In genomic region chr3:13824521-13825316, GRCh38 we compare ENCODE assay signal across 29 cellular contexts. TPM values are rescaled to one million over a fixed set of nuclear protein-coding genes. Genes with fewer than 3 reads are reported as not detected.
DNase-seq lines count a peak whose midpoint lies in the region; ATAC-seq and TF ChIP-seq lines count a peak whose summit lies in the region.
"Had no signal": no experiment of that assay in that cellular context is flagged by ENCODE, and none has a peak within 500 bp of the region (broad histone marks: within the 10 kb centered on the region; RNA-seq: fewer than 3 reads in every experiment).

No MANE protein-coding gene starts in this region.

- no peak overlapping the region for H3K9ac ChIP-seq in PC-3 (ENCODE audit: low read length)
- H3K9ac ChIP-seq: BLaER1 treated with 17β-estradiol and CSF1 and Interleukin-3, amounts not matched to agents 10 nM and 100 nM had no signal

- TF ChIP-seq CTCF in PC-3 (conservative IDR thresholded peaks at IDR 0.05; ENCODE audit: low read depth, low read length) (no peak), osteoblast (IDR thresholded peaks at IDR 0.05; ENCODE audit: extremely low read depth, low read depth, low read length) (no peak), GM10248 (IDR thresholded peaks at IDR 0.05; ENCODE audit: control extremely low read depth, extremely low read depth, low read depth, missing control alignments) (no peak)

- no peaks in the 10 kb centered on the region for H3K9me2 ChIP-seq in PC-3 (replicated peaks; ENCODE audit: low read length)

- H3K79me2 ChIP-seq in PC-3 (ENCODE audit: low read length) = peaks cover 13% of the 10 kb centered on the region
- H3K79me2 ChIP-seq in osteoblast (ENCODE audit: insufficient read depth, low read length) = no peaks in the 10 kb centered on the region

- peak overlapping the region; percentile 28 for H3K27ac ChIP-seq in PC-3 (ENCODE audit: low read length)
- peak overlapping the region; percentile 51 for H3K27ac ChIP-seq in epithelial cell of prostate
- H3K27ac ChIP-seq in osteoblast (ENCODE audit: low read depth, low read length) = no peak overlapping the region
- H3K27ac ChIP-seq: BLaER1 treated with 17β-estradiol and CSF1 and Interleukin-3, amounts not matched to agents 10 nM and 100 nM; brain microvascular endothelial cell; left ventricle myocardium inferior; neutrophil; prostate gland had no signal

- H4K20me1 ChIP-seq in PC-3 (ENCODE audit: low read length) = no peaks in the 10 kb centered on the region
- no peaks in the 10 kb centered on the region for H4K20me1 ChIP-seq in osteoblast (ENCODE audit: insufficient read depth, low read length)
- H4K20me1 ChIP-seq: BLaER1 treated with 17β-estradiol and CSF1 and Interleukin-3, amounts not matched to agents 10 nM and 100 nM had no signal

- POLR2A ChIA-PET in PC-3 (lab: Charles Lee; ENCODE audit: unreplicated experiment) (interaction anchor here (0.6 kb wide), 1 partner anchor 26 kb away, joined by 5 read pairs; no protein-coding TSS in a partner anchor), GM10248 (lab: Yijun Ruan, JAX) (no interaction called here)

- H3K27me3 ChIP-seq in PC-3 (ENCODE audit: low read length) (no peaks in the 10 kb centered on the region), osteoblast (ENCODE audit: insufficient read depth, low read length) (no peaks in the 10 kb centered on the region)
- H3K27me3 ChIP-seq: BLaER1 treated with 17β-estradiol and CSF1 and Interleukin-3, amounts not matched to agents 10 nM and 100 nM; brain microvascular endothelial cell; neutrophil had no signal

- H3K36me3 ChIP-seq in PC-3 (ENCODE audit: low read depth, low read length) (0 out of 2 replicates have a peak, but pooled peaks cover 2% of the 10 kb centered on the region), osteoblast (ENCODE audit: insufficient read depth, low read length) (no peaks in the 10 kb centered on the region)
- H3K36me3 ChIP-seq: BLaER1 treated with 17β-estradiol and CSF1 and Interleukin-3, amounts not matched to agents 10 nM and 100 nM; brain microvascular endothelial cell; HAP-1; left ventricle myocardium inferior; neutrophil; prostate gland had no signal

- H3K9me3 ChIP-seq in PC-3 (ENCODE audit: low read length) (no peaks in the 10 kb centered on the region), osteoblast (ENCODE audit: low read depth, low read length) (no peaks in the 10 kb centered on the region)
- H3K9me3 ChIP-seq: HAP-1, neutrophil, prostate gland had no signal

- H3K4me1 ChIP-seq in PC-3 (ENCODE audit: insufficient read depth, low read length) (peaks cover 55% of the 10 kb centered on the region), osteoblast (ENCODE audit: insufficient read depth, low read length) (no peaks in the 10 kb centered on the region)
- H3K4me1 ChIP-seq: BLaER1 treated with 17β-estradiol and CSF1 and Interleukin-3, amounts not matched to agents 10 nM and 100 nM; HAP-1; left ventricle myocardium inferior; prostate gland had no signal

- ATAC-seq in PC-3 = no peak
- ATAC-seq: activated CD8-positive, alpha-beta T cell treated with anti-CD3 and anti-CD28 coated beads for 36 hours; activated T-helper 17 cell treated with anti-CD3 and anti-CD28 coated beads, Interleukin-2, amount 50 U/mL, for 72 hours; stimulated activated memory B cell treated with anti-CD40 and anti-IgM and Interleukin-4, amounts not matched to agents 10 μg/mL and 1 μg/mL and 100 μg/mL, for 72 hours had no signal

- no TSS peak for BruUV-seq in PC-3 (replicated peaks; lab: Mats Ljungman, UMichigan)

- intact Hi-C loops in PC-3 (cut with micrococcal nuclease) = loop anchor here (5.0 kb wide), 1 partner anchor 53 kb away; no protein-coding TSS in a partner anchor

- H3K4me3 ChIP-seq in PC-3 (ENCODE audit: low read length) (no peak overlapping the region), osteoblast (ENCODE audit: insufficient read depth, low read length) (no peak overlapping the region)
- H3K4me3 ChIP-seq: BLaER1 treated with 17β-estradiol and CSF1 and Interleukin-3, amounts not matched to agents 10 nM and 100 nM; HAP-1; left ventricle myocardium inferior; prostate gland had no signal

- H2AFZ ChIP-seq in PC-3 (ENCODE audit: low read length) (no peak overlapping the region), osteoblast (ENCODE audit: low read length) (no peak overlapping the region)

- H3F3A ChIP-seq in PC-3 (ENCODE audit: low read length, unreplicated experiment) = no peaks in the 10 kb centered on the region

- H3K4me2 ChIP-seq in PC-3 (ENCODE audit: low read length) (peak overlapping the region; percentile 11; the same call in 1 of the 2 replicates), osteoblast (ENCODE audit: insufficient read depth, low read length) (no peak overlapping the region)
- H3K4me2 ChIP-seq: BLaER1 treated with 17β-estradiol and CSF1 and Interleukin-3, amounts not matched to agents 10 nM and 100 nM had no signal

- DNase-seq in ELF-1 (ENCODE audit: low read depth, low spot score) (peak; percentile 63), PC-3 (peak; percentile 62), epithelial cell of prostate (ENCODE audit: low read depth, low spot score) (no peak), osteoblast (ENCODE audit: insufficient read length, low spot score, missing footprints) (peak; percentile 34), GM10248 (ENCODE audit: extremely low spot score) (no peak), SIG-M5 (lab: John Stamatoyannopoulos, UW) (no peak), SKM-1 (lab: John Stamatoyannopoulos, UW; ENCODE audit: unreplicated experiment) (no peak)
- no peak for DNase-seq in activated naive CD4-positive, alpha-beta T cell (lab: John Stamatoyannopoulos, UW)
- DNase-seq: activated CD4-positive, alpha-beta T cell treated with anti-CD3 and anti-CD28 coated beads for 1 hour; activated CD8-positive, alpha-beta memory T cell treated with anti-CD3 and anti-CD28 coated beads, Interleukin-2, amount 50 U/mL, for 48 hours; activated CD8-positive, alpha-beta T cell treated with anti-CD3 and anti-CD28 coated beads for 36 hours; amniotic stem cell; brain microvascular endothelial cell; DMS153; immature natural killer cell; Karpas-422; left ventricle myocardium inferior; NCI-H1436; NCI-H2081 treated with DMSO at 0.1 percent for 48 hours; NCI-H226 had no signal

- CTCF ChIA-PET in PC-3 (lab: Charles Lee) = interaction anchor here (0.9 to 1.5 kb wide), 2 partner anchors 57 to 61 kb away, joined by 3 to 7 read pairs; no protein-coding TSS in a partner anchor
- CTCF ChIA-PET in GM10248 (lab: Yijun Ruan, JAX) = interaction anchor here (1.3 kb wide), 1 partner anchor 30 kb away, joined by 3 read pairs; no protein-coding TSS in a partner anchor

RNA-seq across cellular contexts. Expression of gene WNT7A, which starts 55.2 kb away (rescaled TPM):
- total RNA-seq in PC-3 (2014; rRNA removed) (16.2 and 18.1 TPM in 2 replicates), osteoblast (not detected in 2 replicates)
- total RNA-seq: endothelial cell of umbilical vein, G401, left ventricle myocardium inferior, myocyte had no signal

Comparison
In these comparisons a context has a peak if more than half of its experiments do, and no peak if none do; other contexts are left out.
1. DNase-seq: peak in ELF-1 (single experiment), PC-3 (single experiment) and osteoblast (single experiment); none in epithelial cell of prostate (single experiment), GM10248 (single experiment), activated naive CD4-positive, alpha-beta T cell (0 of 4), SIG-M5 (single experiment) and SKM-1 (single experiment).
2. RNA of gene WNT7A, which starts 55.2 kb away (total RNA-seq): 16.2 to 18.1 TPM in PC-3; not detected in osteoblast; every median in the first group is over 10 times any median in the second.